In genomic region chr9:121214005-121214404, GRCh38 we compare ENCODE assay signal across 24 cellular contexts.
"Had no signal": no experiment of that assay in that cellular context is flagged by ENCODE, and none has a peak within 500 bp of the region (broad histone marks: within the 10 kb centered on the region; RNA-seq: fewer than 3 reads in every experiment).

No MANE protein-coding gene starts in this region.

- H3K9me3 ChIP-seq: esophagus muscularis mucosa, heart right ventricle, left ventricle myocardium inferior, pancreas, prostate gland, sigmoid colon, testis, transverse colon had no signal

- H3K27ac Mint-ChIP-seq: nephron progenitor cell; T-cell; T-helper 2 cell treated with Interferon-gamma antibody and Interleukin-4, amounts not matched to agents 5 μg/mL and 100 μg/mL, for 36 hours had no signal

- H3K4me3 Mint-ChIP-seq: central memory CD8-positive, alpha-beta T cell; nephron progenitor cell; stimulated activated naive B cell treated with anti-CD40 and anti-IgM and Interleukin-4, amounts not matched to agents 10 μg/mL and 1 μg/mL and 100 μg/mL, for 72 hours; T-cell; T-helper 2 cell treated with Interferon-gamma antibody and Interleukin-4, amounts not matched to agents 5 μg/mL and 100 μg/mL, for 36 hours had no signal

- H3K4me1 Mint-ChIP-seq: central memory CD8-positive, alpha-beta T cell; nephron progenitor cell had no signal

- H3K27me3 Mint-ChIP-seq: central memory CD8-positive, alpha-beta T cell; stimulated activated naive B cell treated with anti-CD40 and anti-IgM and Interleukin-4, amounts not matched to agents 10 μg/mL and 1 μg/mL and 100 μg/mL, for 72 hours; T-cell had no signal

- H3K4me3 ChIP-seq: esophagus muscularis mucosa, heart right ventricle, left ventricle myocardium inferior, lung, pancreas, prostate gland, sigmoid colon, testis, transverse colon had no signal

- H3K4me1 ChIP-seq: pancreas, prostate gland, testis had no signal

- H3K9me3 Mint-ChIP-seq: central memory CD8-positive, alpha-beta T cell; nephron progenitor cell; stimulated activated naive B cell treated with anti-CD40 and anti-IgM and Interleukin-4, amounts not matched to agents 10 μg/mL and 1 μg/mL and 100 μg/mL, for 72 hours; T-cell; T-helper 2 cell treated with Interferon-gamma antibody and Interleukin-4, amounts not matched to agents 5 μg/mL and 100 μg/mL, for 36 hours had no signal

- H3K27me3 ChIP-seq: esophagus muscularis mucosa, foreskin keratinocyte, heart right ventricle, pancreas, sigmoid colon, testis, transverse colon had no signal

- DNase-seq: activated CD4-positive, alpha-beta T cell treated with anti-CD3 and anti-CD28 coated beads for 4 hours; activated CD4-positive, alpha-beta T cell treated with anti-CD3 and anti-CD28 coated beads, Interleukin-2, amount 50 U/mL, for 4 hours; activated CD8-positive, alpha-beta memory T cell treated with anti-CD3 and anti-CD28 coated beads for 24 hours; activated effector memory CD4-positive, alpha-beta T cell treated with anti-CD3 and anti-CD28 coated beads, Interleukin-2, amount 50 U/mL, for 16 hours; activated naive CD4-positive, alpha-beta T cell treated with anti-CD3 and anti-CD28 coated beads, Interleukin-2, amount 50 U/mL, for 16 hours; dermis blood vessel endothelial cell; effector CD4-positive, alpha-beta T cell; heart right ventricle; left ventricle myocardium inferior; nephron progenitor cell; pancreas; sigmoid colon; small intestine; stimulated activated CD4-positive, alpha-beta T cell treated with anti-CD3 and anti-CD28 coated beads, Interleukin-4, amount 100 ng/mL, for 24 hours; stimulated activated naive B cell treated with anti-CD40 and anti-IgM and Interleukin-4, amounts not matched to agents 10 μg/mL and 1 μg/mL and 100 μg/mL, for 72 hours; T-cell; testis; transverse colon had no signal

- H3K36me3 ChIP-seq: esophagus muscularis mucosa, heart right ventricle, left ventricle myocardium inferior, pancreas, prostate gland, sigmoid colon, transverse colon had no signal
